ENCODE assay signal across 21 cellular contexts in genomic region chr5:36417668-36418067, GRCh38.
DNase-seq lines count a peak whose midpoint lies in the region; ATAC-seq and TF ChIP-seq lines count a peak whose summit lies in the region.
"Had no signal": no experiment of that assay in that cellular context is flagged by ENCODE, and none has a peak within 500 bp of the region (broad histone marks: within the 10 kb centered on the region; RNA-seq: fewer than 3 reads in every experiment).

No MANE protein-coding gene starts in this region.

- BruUV-seq in mammary epithelial cell (replicated peaks; lab: Mats Ljungman, UMichigan) (no TSS peak), A673 (replicated peaks; lab: Mats Ljungman, UMichigan) (no TSS peak)

- CTCF ChIA-PET in mammary epithelial cell (lab: Charles Lee; ENCODE audit: low non-redundant PET), result interaction anchor here (1.0 kb wide), 1 partner anchor 42 kb away, joined by 3 read pairs; no protein-coding TSS in a partner anchor
- CTCF ChIA-PET in A673 (lab: Charles Lee), result interaction anchor here (0.6 kb wide), 1 partner anchor 14 kb away, joined by 3 read pairs; no protein-coding TSS in a partner anchor

- peak overlapping the region; percentile 17 for H2AFZ ChIP-seq in mammary epithelial cell (ENCODE audit: low read depth, low read length)

- H3K4me1 ChIP-seq in HUES64 (ENCODE audit: insufficient read depth, low read length) (peaks cover 22% of the 10 kb centered on the region), mammary epithelial cell (ENCODE audit: insufficient read depth, low read length) (peaks cover 23% of the 10 kb centered on the region), iPS DF 6.9 (ENCODE audit: control insufficient read depth, insufficient read depth, low read length) (no peaks in the 10 kb centered on the region), A673 (ENCODE audit: insufficient read depth, low read length, poor library complexity, severe bottlenecking) (peaks cover under 1% of the 10 kb centered on the region)
- H3K4me1 ChIP-seq: thyroid gland had no signal

- in situ Hi-C loops in mammary epithelial cell (cut with MboI; ENCODE audit: low sequenced_read_pairs in 2 of 2), result loop anchor here in 1 of 2 donors (5.0 kb wide), 2 partner anchors 90 to 275 kb away; no protein-coding TSS in a partner anchor

- no peak for ATAC-seq in HG02759 (IDR thresholded peaks at IDR 0.05; ENCODE audit: unreplicated experiment)
- ATAC-seq: CD8-positive, alpha-beta T cell had no signal

- H3K27me3 ChIP-seq in HUES64 (ENCODE audit: insufficient read depth, low read length), result peaks cover 32% of the 10 kb centered on the region
- H3K27me3 ChIP-seq in mammary epithelial cell (ENCODE audit: insufficient read depth, low read length), result no peaks in the 10 kb centered on the region
- H3K27me3 ChIP-seq in iPS DF 6.9 (ENCODE audit: control insufficient read depth, insufficient read depth, low read length), result peaks cover 20% of the 10 kb centered on the region
- H3K27me3 ChIP-seq in A673 (replicated peaks; ENCODE audit: insufficient read depth, low read depth, low read length, poor library complexity), result no peaks in the 10 kb centered on the region
- H3K27me3 ChIP-seq: thyroid gland had no signal

- H3K4me2 ChIP-seq in mammary epithelial cell (ENCODE audit: insufficient read depth, low read depth, low read length), result peak overlapping the region; percentile 44

- dilution Hi-C loops in mammary epithelial cell (cut with HindIII; ENCODE audit: low sequenced_read_pairs), result loop anchor here (5.0 kb wide), 1 partner anchor 90 kb away; no protein-coding TSS in a partner anchor

- intact Hi-C loops in mammary epithelial cell (cut with micrococcal nuclease), result loop anchor here (2.0 kb wide), 1 partner anchor 35 kb away; no protein-coding TSS in a partner anchor
- intact Hi-C loops in A673 (cut with micrococcal nuclease; ENCODE audit: unreplicated experiment), result no loop called here

- peak overlapping the region; percentile 37; the same call in 1 of the 2 replicates for H3K27ac ChIP-seq in HUES64 (ENCODE audit: low read depth, low read length)
- H3K27ac ChIP-seq in mammary epithelial cell (ENCODE audit: insufficient read depth, low read depth, low read length), result peak overlapping the region; percentile 23
- no peak overlapping the region for H3K27ac ChIP-seq in iPS DF 6.9 (ENCODE audit: low read length)
- H3K27ac ChIP-seq in A673 (ENCODE audit: low read depth, low read length, poor library complexity, severe bottlenecking), result no peak overlapping the region
- H3K27ac ChIP-seq: thyroid gland had no signal

- H3K79me2 ChIP-seq in mammary epithelial cell (ENCODE audit: insufficient read depth, low read length), result no peaks in the 10 kb centered on the region

- H4K20me1 ChIP-seq in mammary epithelial cell (ENCODE audit: insufficient read depth, low read length), result no peaks in the 10 kb centered on the region

- H3K9ac ChIP-seq in HUES64 (ENCODE audit: low read depth, low read length) (no peak overlapping the region), mammary epithelial cell (ENCODE audit: insufficient read depth, low read length) (no peak overlapping the region)

- TF ChIP-seq CTCF in mammary epithelial cell (conservative IDR thresholded peaks at IDR 0.05 in 1 of 2, IDR thresholded peaks at IDR 0.05 in 1 of 2; ENCODE audit: extremely low read depth in 1 of 2, insufficient read depth in 1 of 2, low read depth in 1 of 2, low read length in 2 of 2), result no peak
- no peak for TF ChIP-seq CTCF in A673 (conservative IDR thresholded peaks at IDR 0.05; ENCODE audit: low read depth, low read length)

- DNase-seq in mammary epithelial cell (no peak), iPS DF 6.9 (ENCODE audit: low read depth, low spot score) (peak; percentile 67), renal cortical epithelial cell (ENCODE audit: low read depth) (peak; percentile 53), NCI-H2107 treated with DMSO at 0.1 percent for 48 hours (lab: John Stamatoyannopoulos, UW; ENCODE audit: unreplicated experiment) (no peak), A673 (ENCODE audit: low spot score) (no peak)
- DNase-seq: activated CD4-positive, alpha-beta memory T cell treated with anti-CD3 and anti-CD28 coated beads for 36 hours; activated CD4-positive, CD25-positive, alpha-beta regulatory T cell; activated CD8-positive, alpha-beta memory T cell treated with anti-CD3 and anti-CD28 coated beads, Interleukin-2, amount 50 U/mL, for 48 hours; activated naive CD8-positive, alpha-beta T cell treated with anti-CD3 and anti-CD28 coated beads, Interleukin-2, amount 10 ng/mL, durations not matched to agents 7 days and 5 days; CD8-positive, alpha-beta T cell; cerebellar nuclear complex; foreskin melanocyte; Kasumi-1; NCI-H1694 treated with DMSO at 0.1 percent for 48 hours; NCI-H446; NCI-H82; Right ventricle myocardium superior; stimulated activated CD4-positive, alpha-beta T cell treated with anti-CD3 and anti-CD28 coated beads, Interleukin-15, amount 100 ng/mL, for 24 hours; thyroid gland had no signal

- 6% methylated on average over 3 of the region's 4 CpGs for WGBS in HUES64
- 91% methylated on average over 4 of the region's 4 CpGs for WGBS in mammary epithelial cell (ENCODE audit: low coverage, missing lambda C conversion rate)
- WGBS in iPS DF 6.9 (ENCODE audit: insufficient coverage, insufficient read length), result no CpG with 5 or more reads among the region's 4 CpGs

- no peaks in the 10 kb centered on the region for H3K9me3 ChIP-seq in HUES64 (ENCODE audit: insufficient read depth, low read depth, low read length)
- H3K9me3 ChIP-seq in mammary epithelial cell (replicated peaks; ENCODE audit: insufficient read depth, low read length), result no peaks in the 10 kb centered on the region
- H3K9me3 ChIP-seq in iPS DF 6.9 (ENCODE audit: control insufficient read depth, insufficient read depth, low read length), result no peaks in the 10 kb centered on the region
- no peaks in the 10 kb centered on the region for H3K9me3 ChIP-seq in A673 (ENCODE audit: low read depth, low read length, poor library complexity, severe bottlenecking)
- H3K9me3 ChIP-seq: thyroid gland had no signal

- no peaks in the 10 kb centered on the region for H3K36me3 ChIP-seq in HUES64 (ENCODE audit: insufficient read depth, low read length)
- H3K36me3 ChIP-seq in mammary epithelial cell (ENCODE audit: insufficient read depth, low read length), result no peaks in the 10 kb centered on the region
- no peaks in the 10 kb centered on the region for H3K36me3 ChIP-seq in iPS DF 6.9 (ENCODE audit: control insufficient read depth, insufficient read depth, low read length)
- no peaks in the 10 kb centered on the region for H3K36me3 ChIP-seq in A673 (ENCODE audit: insufficient read depth, low read length, poor library complexity, severe bottlenecking)
- H3K36me3 ChIP-seq: thyroid gland had no signal

- POLR2A ChIA-PET in A673 (lab: Charles Lee; ENCODE audit: low non-redundant PET), result no interaction called here

- H3K4me3 ChIP-seq in HUES64 (ENCODE audit: low read length) (no peak overlapping the region), mammary epithelial cell (replicated peaks in 1 of 3; ENCODE audit: insufficient read depth in 1 of 3, low read depth in 2 of 3, low read length in 3 of 3) (no peak overlapping the region), iPS DF 6.9 (ENCODE audit: low read length) (no peak overlapping the region), A673 (ENCODE audit: low read depth, low read length, poor library complexity, severe bottlenecking) (no peak overlapping the region)
- H3K4me3 ChIP-seq: thyroid gland had no signal

Comparison
In these comparisons a context has a peak if more than half of its experiments do, and no peak if none do; other contexts are left out.
1. H3K27ac ChIP-seq: peak in HUES64 (single experiment) and mammary epithelial cell (single experiment); none in iPS DF 6.9 (single experiment) and A673 (single experiment).
2. DNase-seq: peak in iPS DF 6.9 (single experiment) and renal cortical epithelial cell (single experiment); none in mammary epithelial cell (single experiment), NCI-H2107 treated with DMSO at 0.1 percent for 48 hours (single experiment) and A673 (single experiment).